14 cellular contexts compared by ENCODE assay signal in the genomic region with DNA sequence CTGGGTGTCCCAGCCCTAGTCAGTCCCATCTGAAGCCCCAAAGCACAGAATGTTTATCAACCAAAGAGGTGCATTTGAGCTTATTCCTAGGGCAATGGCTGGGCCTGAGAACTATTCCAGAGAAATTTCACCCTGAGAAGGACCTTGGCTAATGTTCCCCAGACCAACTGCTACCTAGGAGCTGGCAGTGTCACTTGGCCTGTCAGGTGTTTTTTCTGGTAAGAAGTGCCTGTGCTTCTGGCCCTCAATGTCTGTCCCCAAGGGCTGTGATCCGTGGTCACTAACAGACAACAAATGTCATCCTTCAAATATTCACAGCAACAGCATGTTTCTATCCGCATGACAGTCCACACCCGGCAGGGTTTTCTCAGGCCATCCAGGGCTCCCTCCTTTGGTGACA.
DNase-seq lines count a peak whose midpoint lies in the region; ATAC-seq and TF ChIP-seq lines count a peak whose summit lies in the region.
"Had no signal": no experiment of that assay in that cellular context is flagged by ENCODE, and none has a peak within 500 bp of the region (broad histone marks: within the 10 kb centered on the region; RNA-seq: fewer than 3 reads in every experiment).

No MANE protein-coding gene starts in this region.

- CTCF ChIA-PET in activated naive CD4-positive, alpha-beta T cell treated with anti-CD3 and anti-CD28 coated beads for 36 hours (lab: Charles Lee): interaction anchor here (0.7 to 2.2 kb wide), 4 partner anchors 13 to 40 kb away, joined by 5 to 7 read pairs (median 6); no protein-coding TSS in a partner anchor
- CTCF ChIA-PET in activated CD8-positive, alpha-beta T cell treated with anti-CD3 and anti-CD28 coated beads for 36 hours (lab: Charles Lee): interaction anchor here (0.6 to 5.5 kb wide), 5 partner anchors 9 to 351 kb away, joined by 3 to 57 read pairs (median 4); no protein-coding TSS in a partner anchor

- DNase-seq in activated naive CD4-positive, alpha-beta T cell treated with anti-CD3 and anti-CD28 coated beads for 36 hours: no peak
- DNase-seq in activated naive CD4-positive, alpha-beta T cell (lab: John Stamatoyannopoulos, UW): no peak
- DNase-seq in activated CD8-positive, alpha-beta T cell treated with anti-CD3 and anti-CD28 coated beads for 36 hours: no peak
- DNase-seq in endothelial cell (ENCODE audit: low spot score) (no peak), type B pancreatic cell (ENCODE audit: extremely low spot score, unreplicated experiment) (no peak), islet precursor cell (no peak), NCI-H748 (lab: John Stamatoyannopoulos, UW; ENCODE audit: unreplicated experiment) (no peak)
- DNase-seq: activated CD4-positive, alpha-beta T cell treated with anti-CD3 and anti-CD28 coated beads, Interleukin-2, amount 50 U/mL, for 1 hour; mesenchymal stem cell; NCI-H1436 treated with DMSO at 0.1 percent for 48 hours; PC-9; trophoblast cell had no signal

- H3K9me3 Mint-ChIP-seq in activated naive CD4-positive, alpha-beta T cell treated with anti-CD3 and anti-CD28 coated beads for 36 hours: no peaks in the 10 kb centered on the region
- no peaks in the 10 kb centered on the region for H3K9me3 Mint-ChIP-seq in activated CD8-positive, alpha-beta T cell treated with anti-CD3 and anti-CD28 coated beads for 36 hours
- H3K9me3 Mint-ChIP-seq in endothelial cell (ENCODE audit: unreplicated experiment): no peaks in the 10 kb centered on the region
- H3K9me3 Mint-ChIP-seq in type B pancreatic cell: no peaks in the 10 kb centered on the region
- H3K9me3 Mint-ChIP-seq: neural progenitor cell had no signal

- H3K27me3 Mint-ChIP-seq in activated naive CD4-positive, alpha-beta T cell treated with anti-CD3 and anti-CD28 coated beads for 36 hours (ENCODE audit: low read depth): no peaks in the 10 kb centered on the region
- H3K27me3 Mint-ChIP-seq in activated CD8-positive, alpha-beta T cell treated with anti-CD3 and anti-CD28 coated beads for 36 hours: no peaks in the 10 kb centered on the region
- H3K27me3 Mint-ChIP-seq in endothelial cell (ENCODE audit: unreplicated experiment) (peaks cover 14% of the 10 kb centered on the region), type B pancreatic cell (no peaks in the 10 kb centered on the region)

- no peak overlapping the region for H3K4me3 Mint-ChIP-seq in activated naive CD4-positive, alpha-beta T cell treated with anti-CD3 and anti-CD28 coated beads for 36 hours
- H3K4me3 Mint-ChIP-seq in activated CD8-positive, alpha-beta T cell treated with anti-CD3 and anti-CD28 coated beads for 36 hours: no peak overlapping the region
- H3K4me3 Mint-ChIP-seq in endothelial cell (ENCODE audit: unreplicated experiment) (peak overlapping the region; percentile 73), type B pancreatic cell (no peak overlapping the region)
- H3K4me3 Mint-ChIP-seq: neural progenitor cell had no signal

- TF ChIP-seq CTCF in activated CD8-positive, alpha-beta T cell treated with anti-CD3 and anti-CD28 coated beads for 36 hours (IDR thresholded peaks at IDR 0.05): no peak
- TF ChIP-seq CTCF in endothelial cell (IDR thresholded peaks at IDR 0.05; ENCODE audit: unreplicated experiment): no peak
- no peak for TF ChIP-seq CTCF in type B pancreatic cell (conservative IDR thresholded peaks at IDR 0.05)

- ATAC-seq in activated CD8-positive, alpha-beta T cell treated with anti-CD3 and anti-CD28 coated beads for 36 hours: no peak
- ATAC-seq in HG02884 (IDR thresholded peaks at IDR 0.05; ENCODE audit: unreplicated experiment): no peak

- peak overlapping the region; percentile 66 for H3K27ac Mint-ChIP-seq in activated naive CD4-positive, alpha-beta T cell treated with anti-CD3 and anti-CD28 coated beads for 36 hours
- H3K27ac Mint-ChIP-seq in activated CD8-positive, alpha-beta T cell treated with anti-CD3 and anti-CD28 coated beads for 36 hours: peak overlapping the region; percentile 83
- H3K27ac Mint-ChIP-seq in endothelial cell (ENCODE audit: unreplicated experiment) (peak overlapping the region; percentile 88), type B pancreatic cell (peak overlapping the region; percentile 46)
- H3K27ac Mint-ChIP-seq: neural progenitor cell had no signal

- intact Hi-C loops in activated naive CD4-positive, alpha-beta T cell treated with anti-CD3 and anti-CD28 coated beads for 36 hours (cut with micrococcal nuclease): loop anchor here (5.0 kb wide), 1 partner anchor 343 kb away; no protein-coding TSS in a partner anchor
- intact Hi-C loops in activated CD8-positive, alpha-beta T cell treated with anti-CD3 and anti-CD28 coated beads for 36 hours (cut with micrococcal nuclease): loop anchor here (5.0 kb wide), 1 partner anchor 43 kb away; no protein-coding TSS in a partner anchor

- POLR2A ChIA-PET in activated CD8-positive, alpha-beta T cell treated with anti-CD3 and anti-CD28 coated beads for 36 hours (lab: Charles Lee): interaction anchor here (0.7 to 1.4 kb wide), 2 partner anchors 11 to 16 kb away, joined by 3 read pairs; no protein-coding TSS in a partner anchor

- H3K4me1 Mint-ChIP-seq in activated naive CD4-positive, alpha-beta T cell treated with anti-CD3 and anti-CD28 coated beads for 36 hours (ENCODE audit: low read depth): peaks cover 73% of the 10 kb centered on the region
- peaks cover 73% of the 10 kb centered on the region for H3K4me1 Mint-ChIP-seq in activated CD8-positive, alpha-beta T cell treated with anti-CD3 and anti-CD28 coated beads for 36 hours (ENCODE audit: low read depth)
- H3K4me1 Mint-ChIP-seq in endothelial cell (ENCODE audit: unreplicated experiment) (peaks cover 48% of the 10 kb centered on the region), type B pancreatic cell (ENCODE audit: unreplicated experiment) (peaks cover 32% of the 10 kb centered on the region)

- peaks cover 22% of the 10 kb centered on the region for H3K36me3 Mint-ChIP-seq in activated naive CD4-positive, alpha-beta T cell treated with anti-CD3 and anti-CD28 coated beads for 36 hours (ENCODE audit: low read depth)
- peaks cover 31% of the 10 kb centered on the region for H3K36me3 Mint-ChIP-seq in activated CD8-positive, alpha-beta T cell treated with anti-CD3 and anti-CD28 coated beads for 36 hours (ENCODE audit: low read depth)
- H3K36me3 Mint-ChIP-seq in endothelial cell (ENCODE audit: low read depth, unreplicated experiment) (peaks cover 41% of the 10 kb centered on the region), type B pancreatic cell (peaks cover 23% of the 10 kb centered on the region)
